Comparison of ENCODE assay signal across 8 cellular contexts in the genomic region with DNA sequence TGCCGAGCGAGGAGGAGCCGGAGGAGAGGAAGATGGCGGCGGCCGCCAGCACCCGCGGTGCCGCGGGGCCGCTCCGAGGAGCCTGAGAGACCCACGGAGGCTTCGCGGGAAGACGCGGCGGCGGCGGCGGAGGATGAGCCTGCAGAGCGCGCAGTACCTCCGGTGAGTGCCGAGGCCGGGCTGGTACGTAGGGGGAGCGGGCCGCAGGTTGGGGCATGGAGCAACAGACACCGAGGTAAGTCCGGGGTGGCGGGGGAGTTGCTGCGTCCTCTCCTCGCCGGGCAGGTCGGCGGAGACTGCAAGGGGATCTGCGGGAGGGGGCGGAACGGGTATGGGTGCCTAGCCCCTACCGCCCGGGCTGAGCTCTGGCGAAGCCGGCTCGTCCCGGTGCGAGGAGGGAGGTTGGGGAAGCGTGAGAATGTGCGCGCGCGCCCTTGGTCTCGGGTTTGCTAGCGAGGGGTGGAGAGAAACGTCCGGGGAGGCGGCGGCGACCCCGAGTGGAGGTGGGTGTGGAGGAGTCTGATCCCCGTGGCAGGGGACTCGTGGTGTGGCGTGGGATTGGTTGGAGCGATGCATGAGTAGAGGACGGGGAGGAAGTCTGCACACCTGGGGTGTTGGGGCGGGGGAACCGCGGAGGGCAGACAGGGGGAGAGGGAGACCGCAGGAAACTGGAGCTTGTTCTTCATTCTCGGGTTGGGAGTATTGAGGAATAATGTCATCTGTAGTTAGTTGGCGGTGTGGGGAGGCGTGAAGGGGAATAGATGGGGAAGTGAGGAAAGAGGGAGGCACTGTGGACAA. TPM values are rescaled to one million over a fixed set of nuclear protein-coding genes. Genes with fewer than 3 reads are reported as not detected.
DNase-seq lines count a peak whose midpoint lies in the region; ATAC-seq and TF ChIP-seq lines count a peak whose summit lies in the region.

A gene with protein sequence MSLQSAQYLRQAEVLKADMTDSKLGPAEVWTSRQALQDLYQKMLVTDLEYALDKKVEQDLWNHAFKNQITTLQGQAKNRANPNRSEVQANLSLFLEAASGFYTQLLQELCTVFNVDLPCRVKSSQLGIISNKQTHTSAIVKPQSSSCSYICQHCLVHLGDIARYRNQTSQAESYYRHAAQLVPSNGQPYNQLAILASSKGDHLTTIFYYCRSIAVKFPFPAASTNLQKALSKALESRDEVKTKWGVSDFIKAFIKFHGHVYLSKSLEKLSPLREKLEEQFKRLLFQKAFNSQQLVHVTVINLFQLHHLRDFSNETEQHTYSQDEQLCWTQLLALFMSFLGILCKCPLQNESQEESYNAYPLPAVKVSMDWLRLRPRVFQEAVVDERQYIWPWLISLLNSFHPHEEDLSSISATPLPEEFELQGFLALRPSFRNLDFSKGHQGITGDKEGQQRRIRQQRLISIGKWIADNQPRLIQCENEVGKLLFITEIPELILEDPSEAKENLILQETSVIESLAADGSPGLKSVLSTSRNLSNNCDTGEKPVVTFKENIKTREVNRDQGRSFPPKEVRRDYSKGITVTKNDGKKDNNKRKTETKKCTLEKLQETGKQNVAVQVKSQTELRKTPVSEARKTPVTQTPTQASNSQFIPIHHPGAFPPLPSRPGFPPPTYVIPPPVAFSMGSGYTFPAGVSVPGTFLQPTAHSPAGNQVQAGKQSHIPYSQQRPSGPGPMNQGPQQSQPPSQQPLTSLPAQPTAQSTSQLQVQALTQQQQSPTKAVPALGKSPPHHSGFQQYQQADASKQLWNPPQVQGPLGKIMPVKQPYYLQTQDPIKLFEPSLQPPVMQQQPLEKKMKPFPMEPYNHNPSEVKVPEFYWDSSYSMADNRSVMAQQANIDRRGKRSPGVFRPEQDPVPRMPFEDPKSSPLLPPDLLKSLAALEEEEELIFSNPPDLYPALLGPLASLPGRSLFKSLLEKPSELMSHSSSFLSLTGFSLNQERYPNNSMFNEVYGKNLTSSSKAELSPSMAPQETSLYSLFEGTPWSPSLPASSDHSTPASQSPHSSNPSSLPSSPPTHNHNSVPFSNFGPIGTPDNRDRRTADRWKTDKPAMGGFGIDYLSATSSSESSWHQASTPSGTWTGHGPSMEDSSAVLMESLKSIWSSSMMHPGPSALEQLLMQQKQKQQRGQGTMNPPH (plus strand): TSS at position 12 of the 798 bp plus-strand sequence. CDS start 122 bp downstream, at position 134.

- H4K20me1 ChIP-seq in GM23338 (replicated peaks; ENCODE audit: insufficient read depth) (peaks cover 24% of the 10 kb centered on the region), MM.1S (ENCODE audit: insufficient read depth, low read length) (no peaks in the 10 kb centered on the region)

- DNase-seq in GM06990 (ENCODE audit: extremely low read depth, insufficient read length) = no peak
- DNase-seq in GM23338 (ENCODE audit: low spot score) = peak; percentile 65
- peak; percentile 46 for DNase-seq in MM.1S
- peak; percentile 57 for DNase-seq in activated CD8-positive, alpha-beta T cell treated with anti-CD3 and anti-CD28 coated beads for 36 hours
- DNase-seq in effector memory CD4-positive, alpha-beta T cell = peak; percentile 45 to 52 (median 48)
- peak; percentile 24 to 29 for DNase-seq in stimulated activated CD8-positive, alpha-beta memory T cell treated with anti-CD3 and anti-CD28 coated beads, Interleukin-4, amount 100 ng/mL, for 4 hours (ENCODE audit: low read depth in 2 of 2, low spot score in 1 of 2)
- no peak for DNase-seq in NCI-H1694 (lab: John Stamatoyannopoulos, UW)

- peak within 1 kb of the TSS; percentile 94 for H3K4me2 ChIP-seq in GM23338
- H3K4me2 ChIP-seq in MM.1S (ENCODE audit: low read depth, low read length) = peak within 1 kb of the TSS; percentile 87

- peaks cover 2% of the 10 kb centered on the region; the same call in 1 of the 3 replicates for H3K9me3 Mint-ChIP-seq in GM23338
- H3K9me3 Mint-ChIP-seq in activated CD8-positive, alpha-beta T cell treated with anti-CD3 and anti-CD28 coated beads for 36 hours = no peaks in the 10 kb centered on the region

- H3K36me3 ChIP-seq in GM06990 (ENCODE audit: control insufficient read depth, insufficient read depth, low read length) = no peaks in the 10 kb centered on the region
- no peaks in the 10 kb centered on the region for H3K36me3 ChIP-seq in GM23338 (ENCODE audit: insufficient read depth)
- no peaks in the 10 kb centered on the region for H3K36me3 ChIP-seq in MM.1S (replicated peaks; ENCODE audit: insufficient read depth, low read length)
- no peaks in the 10 kb centered on the region for H3K36me3 ChIP-seq in effector memory CD4-positive, alpha-beta T cell (ENCODE audit: control insufficient read depth, insufficient read depth, low read length)

- H3K27me3 Mint-ChIP-seq in GM23338 (ENCODE audit: insufficient read depth, low read depth, poor library complexity) = peaks cover 15% of the 10 kb centered on the region
- no peaks in the 10 kb centered on the region for H3K27me3 Mint-ChIP-seq in activated CD8-positive, alpha-beta T cell treated with anti-CD3 and anti-CD28 coated beads for 36 hours

- H3K4me3 ChIP-seq in GM06990 (replicated peaks; ENCODE audit: low read depth, low read length) (peak within 1 kb of the TSS; percentile 93), GM23338 (peak within 1 kb of the TSS; percentile 86), MM.1S (ENCODE audit: low read length) (peak within 1 kb of the TSS; percentile 79), mononuclear cell (ENCODE audit: low read length) (peak within 1 kb of the TSS; percentile 81)
- peak within 1 kb of the TSS; percentile 92 for H3K4me3 ChIP-seq in effector memory CD4-positive, alpha-beta T cell (ENCODE audit: insufficient read depth, low read depth, low read length, poor library complexity, severe bottlenecking)

- H3K9me3 ChIP-seq in MM.1S (replicated peaks; ENCODE audit: insufficient read depth, low read length) (no peaks in the 10 kb centered on the region), mononuclear cell (ENCODE audit: low read depth, low read length) (no peaks in the 10 kb centered on the region)
- H3K9me3 ChIP-seq in effector memory CD4-positive, alpha-beta T cell (ENCODE audit: control insufficient read depth, low read length) = no peaks in the 10 kb centered on the region

- CTCF ChIA-PET in activated CD8-positive, alpha-beta T cell treated with anti-CD3 and anti-CD28 coated beads for 36 hours (lab: Charles Lee) = interaction anchor here (0.7 to 2.0 kb wide), 2 partner anchors 24 to 161 kb away, joined by 3 to 6 read pairs; no protein-coding TSS in a partner anchor

- H3K27me3 ChIP-seq in GM06990 (replicated peaks; ENCODE audit: control insufficient read depth, insufficient read depth, low read length) (no peaks in the 10 kb centered on the region), GM23338 (ENCODE audit: insufficient read depth) (no peaks in the 10 kb centered on the region), MM.1S (replicated peaks; ENCODE audit: insufficient read depth, low read length) (no peaks in the 10 kb centered on the region), mononuclear cell (ENCODE audit: insufficient read depth, low read length) (no peaks in the 10 kb centered on the region)
- H3K27me3 ChIP-seq in effector memory CD4-positive, alpha-beta T cell (replicated peaks; ENCODE audit: control insufficient read depth, insufficient read depth, low read length, poor library complexity, severe bottlenecking) = no peaks in the 10 kb centered on the region

- H3K79me2 ChIP-seq in GM23338 (replicated peaks; ENCODE audit: insufficient read depth) (peaks cover 51% of the 10 kb centered on the region), MM.1S (ENCODE audit: low read length) (peaks cover 54% of the 10 kb centered on the region)

- no peaks in the 10 kb centered on the region; the same call in 2 of the 3 replicates for H3K36me3 Mint-ChIP-seq in GM23338 (ENCODE audit: low read depth)
- peaks cover 12% of the 10 kb centered on the region for H3K36me3 Mint-ChIP-seq in activated CD8-positive, alpha-beta T cell treated with anti-CD3 and anti-CD28 coated beads for 36 hours (ENCODE audit: low read depth)

- TF ChIP-seq CTCF in GM06990 (IDR thresholded peaks at IDR 0.05; ENCODE audit: insufficient read depth, low read length, poor library complexity, severe bottlenecking) (no peak), GM23338 (conservative IDR thresholded peaks at IDR 0.05; ENCODE audit: low read depth in 2 of 2) (no peak), MM.1S (IDR thresholded peaks at IDR 0.05; ENCODE audit: low read length) (no peak)
- no peak for TF ChIP-seq CTCF in activated CD8-positive, alpha-beta T cell treated with anti-CD3 and anti-CD28 coated beads for 36 hours (IDR thresholded peaks at IDR 0.05)

- peaks cover 21% of the 10 kb centered on the region for H3K4me1 Mint-ChIP-seq in GM23338
- H3K4me1 Mint-ChIP-seq in activated CD8-positive, alpha-beta T cell treated with anti-CD3 and anti-CD28 coated beads for 36 hours (ENCODE audit: low read depth) = peaks cover 21% of the 10 kb centered on the region

- H2AFZ ChIP-seq in GM23338 = peak within 1 kb of the TSS; percentile 97
- peak within 1 kb of the TSS; percentile 78 for H2AFZ ChIP-seq in MM.1S (ENCODE audit: low read length)

- H3K9ac ChIP-seq in MM.1S (ENCODE audit: low read length) = peak within 1 kb of the TSS; percentile 97

- peak; percentile 6 for ATAC-seq in GM23338
- ATAC-seq in activated CD8-positive, alpha-beta T cell treated with anti-CD3 and anti-CD28 coated beads for 36 hours = no peak

- peak within 1 kb of the TSS; percentile 85 for H3K4me3 Mint-ChIP-seq in GM23338
- H3K4me3 Mint-ChIP-seq in activated CD8-positive, alpha-beta T cell treated with anti-CD3 and anti-CD28 coated beads for 36 hours = peak within 1 kb of the TSS; percentile 86

- H3K27ac Mint-ChIP-seq in GM23338 = peak within 1 kb of the TSS; percentile 100
- H3K27ac Mint-ChIP-seq in activated CD8-positive, alpha-beta T cell treated with anti-CD3 and anti-CD28 coated beads for 36 hours = peak within 1 kb of the TSS; percentile 100

- POLR2A ChIA-PET in activated CD8-positive, alpha-beta T cell treated with anti-CD3 and anti-CD28 coated beads for 36 hours (lab: Charles Lee) = interaction anchor here (0.6 to 1.5 kb wide), 7 partner anchors 12 to 162 kb away, joined by 3 to 4 read pairs (median 3); a partner anchor contains a TSS

- H3K27ac ChIP-seq in GM23338 (ENCODE audit: low read depth) = peak within 1 kb of the TSS; percentile 100
- H3K27ac ChIP-seq in MM.1S (ENCODE audit: low read length) = peak within 1 kb of the TSS; percentile 89
- peak within 1 kb of the TSS; percentile 86 for H3K27ac ChIP-seq in effector memory CD4-positive, alpha-beta T cell (ENCODE audit: insufficient read depth, low read length, poor library complexity, severe bottlenecking)

- H3K4me1 ChIP-seq in GM23338 (ENCODE audit: insufficient read depth) (peaks cover 30% of the 10 kb centered on the region), MM.1S (ENCODE audit: low read length) (peaks cover 42% of the 10 kb centered on the region), mononuclear cell (ENCODE audit: insufficient read depth, low read length) (peaks cover 43% of the 10 kb centered on the region)
- H3K4me1 ChIP-seq in effector memory CD4-positive, alpha-beta T cell (ENCODE audit: control insufficient read depth, insufficient read depth, low read length, poor library complexity, severe bottlenecking) = peaks cover 9% of the 10 kb centered on the region

- intact Hi-C loops in activated CD8-positive, alpha-beta T cell treated with anti-CD3 and anti-CD28 coated beads for 36 hours (cut with micrococcal nuclease) = loop anchor here (5.0 to 10.0 kb wide), 2 partner anchors 72 to 160 kb away; no protein-coding TSS in a partner anchor

- H3K9me2 ChIP-seq in GM23338 (ENCODE audit: insufficient read depth) = no peaks in the 10 kb centered on the region
- H3K9me2 ChIP-seq in MM.1S (replicated peaks; ENCODE audit: insufficient read depth, low read length) = no peaks in the 10 kb centered on the region

- H3F3A ChIP-seq in GM23338 (replicated peaks; ENCODE audit: low read depth) = peaks cover 11% of the 10 kb centered on the region
- peaks cover 37% of the 10 kb centered on the region for H3F3A ChIP-seq in MM.1S (ENCODE audit: insufficient read depth, low read length)

RNA-seq across cellular contexts. Expression of the gene that starts here (rescaled TPM):
- 79.4 and 96.4 TPM in 2 replicates for total RNA-seq in GM23338 (2014; rRNA removed; shearing (Covaris generic))
- polyA plus RNA-seq in GM23338 (2016; fragmentation: Nextera tagmentation; extraction: Ambion mirVana) = 33.0 and 33.2 TPM in 2 replicates
- total RNA-seq in activated CD8-positive, alpha-beta T cell treated with anti-CD3 and anti-CD28 coated beads for 36 hours = 10 to 100 TPM; 59.2 to 59.5 TPM
- 36.6 TPM for total RNA-seq in mononuclear cell

Comparison
In these comparisons a context has a peak if more than half of its experiments do, and no peak if none do; other contexts are left out.
1. DNase-seq: peak in GM23338 (single experiment), MM.1S (single experiment), activated CD8-positive, alpha-beta T cell treated with anti-CD3 and anti-CD28 coated beads for 36 hours (single experiment), effector memory CD4-positive, alpha-beta T cell (3 of 3) and stimulated activated CD8-positive, alpha-beta memory T cell treated with anti-CD3 and anti-CD28 coated beads, Interleukin-4, amount 100 ng/mL, for 4 hours (2 of 2); none in GM06990 (single experiment) and NCI-H1694 (single experiment).
2. Peak in every context shown above with its lines, with median percentiles within 50 percentile points of each other: H3K4me3 ChIP-seq and H3K27ac ChIP-seq.